In the genomic region with DNA sequence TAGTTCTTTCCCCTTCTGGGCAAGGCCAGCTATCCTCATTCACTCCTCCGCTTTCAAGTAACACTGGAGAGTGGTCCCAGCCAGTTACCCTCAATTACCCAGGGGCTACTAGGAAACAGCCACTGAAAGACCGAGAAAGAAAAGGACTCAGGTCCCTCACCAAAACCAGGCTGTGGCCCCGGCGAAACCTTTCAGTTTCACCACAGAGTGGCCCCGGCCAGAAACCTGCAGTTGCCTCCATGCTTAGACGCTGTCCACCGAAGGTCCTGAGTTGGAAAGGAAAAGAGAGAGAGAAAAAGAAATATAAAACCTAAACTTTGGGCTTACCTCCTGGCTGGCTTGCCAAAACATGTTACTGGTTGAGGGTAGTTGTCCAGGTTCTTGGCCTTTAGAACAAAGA, we compare ENCODE assay signal across 19 cellular contexts. TPM values are rescaled to one million over a fixed set of nuclear protein-coding genes. Genes with fewer than 3 reads are reported as not detected.
DNase-seq lines count a peak whose midpoint lies in the region; ATAC-seq and TF ChIP-seq lines count a peak whose summit lies in the region.
"Had no signal": no experiment of that assay in that cellular context is flagged by ENCODE, and none has a peak within 500 bp of the region (broad histone marks: within the 10 kb centered on the region; RNA-seq: fewer than 3 reads in every experiment).

No MANE protein-coding gene starts in this region.

- peaks cover 10% of the 10 kb centered on the region for H3F3A ChIP-seq in MM.1S (ENCODE audit: insufficient read depth, low read length)

- DNase-seq in BE2C (no peak), MM.1S (peak; percentile 63), T-helper 17 cell (no peak), foreskin keratinocyte (no peak), NCI-H1436 treated with DMSO at 0.1 percent for 48 hours (lab: John Stamatoyannopoulos, UW) (no peak), activated gamma-delta T cell treated with Interleukin-2 at 50 U/mL for 16 hours (no peak)
- no peak for DNase-seq in activated naive CD8-positive, alpha-beta T cell treated with anti-CD3 and anti-CD28 coated beads, Interleukin-2, amount 50 U/mL, for 24 hours
- DNase-seq: ACHN; CD4-positive, alpha-beta T cell; DMS153; DMS79 treated with DMSO at 0.1 percent for 48 hours; GF-D8; GM23248; HCEC 1CT; IMR-90 had no signal

- no peak for TF ChIP-seq CTCF in BE2C (IDR thresholded peaks at IDR 0.05; ENCODE audit: low read depth, low read length)
- no peak for TF ChIP-seq CTCF in MM.1S (IDR thresholded peaks at IDR 0.05; ENCODE audit: low read length)
- no peak for TF ChIP-seq CTCF in foreskin keratinocyte (conservative IDR thresholded peaks at IDR 0.05)

- ATAC-seq in T-helper 17 cell, result no peak
- no peak for ATAC-seq in foreskin keratinocyte
- no peak for ATAC-seq in HG02623 (IDR thresholded peaks at IDR 0.05; ENCODE audit: unreplicated experiment)
- ATAC-seq in activated naive CD8-positive, alpha-beta T cell treated with anti-CD3 and anti-CD28 coated beads, Interleukin-2, amount 50 U/mL, for 24 hours, result no peak
- ATAC-seq: K562 had no signal

- no peaks in the 10 kb centered on the region for H3K79me2 ChIP-seq in MM.1S (ENCODE audit: low read length)

- no peaks in the 10 kb centered on the region for H4K20me1 ChIP-seq in MM.1S (ENCODE audit: insufficient read depth, low read length)

- H3K9me2 ChIP-seq in MM.1S (replicated peaks; ENCODE audit: insufficient read depth, low read length), result no peaks in the 10 kb centered on the region

- H3K36me3 Mint-ChIP-seq in T-helper 17 cell (ENCODE audit: low read depth), result no peaks in the 10 kb centered on the region
- H3K36me3 Mint-ChIP-seq in activated naive CD8-positive, alpha-beta T cell treated with anti-CD3 and anti-CD28 coated beads, Interleukin-2, amount 50 U/mL, for 24 hours (ENCODE audit: low read depth), result no peaks in the 10 kb centered on the region

- H2AFZ ChIP-seq in MM.1S (ENCODE audit: low read length), result no peak overlapping the region
- H2AFZ ChIP-seq: GM23248 had no signal

- peak overlapping the region; percentile 31; the same call in 1 of the 2 replicates for H3K4me2 ChIP-seq in MM.1S (ENCODE audit: low read depth, low read length)

- no peaks in the 10 kb centered on the region for H3K27me3 Mint-ChIP-seq in T-helper 17 cell
- no peaks in the 10 kb centered on the region for H3K27me3 Mint-ChIP-seq in activated naive CD8-positive, alpha-beta T cell treated with anti-CD3 and anti-CD28 coated beads, Interleukin-2, amount 50 U/mL, for 24 hours
- H3K27me3 Mint-ChIP-seq: CD4-positive, alpha-beta T cell had no signal

- no peaks in the 10 kb centered on the region for H3K9me3 ChIP-seq in BE2C
- no peaks in the 10 kb centered on the region for H3K9me3 ChIP-seq in MM.1S (replicated peaks; ENCODE audit: insufficient read depth, low read length)
- H3K9me3 ChIP-seq in T-helper 17 cell (ENCODE audit: control insufficient read depth, low read length, poor library complexity, severe bottlenecking), result no peaks in the 10 kb centered on the region

- H3K4me1 ChIP-seq in BE2C, result no peaks in the 10 kb centered on the region
- peaks cover 6% of the 10 kb centered on the region; the same call in 1 of the 2 replicates for H3K4me1 ChIP-seq in MM.1S (ENCODE audit: low read length)
- H3K4me1 ChIP-seq in foreskin keratinocyte, result peaks cover 37% of the 10 kb centered on the region

- peaks cover 3% of the 10 kb centered on the region for H3K4me1 Mint-ChIP-seq in T-helper 17 cell
- peaks cover 6% of the 10 kb centered on the region for H3K4me1 Mint-ChIP-seq in activated naive CD8-positive, alpha-beta T cell treated with anti-CD3 and anti-CD28 coated beads, Interleukin-2, amount 50 U/mL, for 24 hours

- H3K27ac Mint-ChIP-seq in T-helper 17 cell, result peak overlapping the region; percentile 44
- no peak overlapping the region for H3K27ac Mint-ChIP-seq in activated naive CD8-positive, alpha-beta T cell treated with anti-CD3 and anti-CD28 coated beads, Interleukin-2, amount 50 U/mL, for 24 hours
- H3K27ac Mint-ChIP-seq: CD4-positive, alpha-beta T cell had no signal

- H3K9ac ChIP-seq in MM.1S (ENCODE audit: low read length), result no peak overlapping the region
- H3K9ac ChIP-seq: GM23248 had no signal

- no peak overlapping the region for H3K4me3 Mint-ChIP-seq in T-helper 17 cell
- H3K4me3 Mint-ChIP-seq in activated naive CD8-positive, alpha-beta T cell treated with anti-CD3 and anti-CD28 coated beads, Interleukin-2, amount 50 U/mL, for 24 hours, result no peak overlapping the region
- H3K4me3 Mint-ChIP-seq: CD4-positive, alpha-beta T cell had no signal

- H3K27me3 ChIP-seq in BE2C (peaks cover 5% of the 10 kb centered on the region), MM.1S (replicated peaks; ENCODE audit: insufficient read depth, low read length) (no peaks in the 10 kb centered on the region), foreskin keratinocyte (no peaks in the 10 kb centered on the region)

- 0 out of 2 replicates have a peak overlapping the region, but pooled peaks have one; percentile 21 for H3K4me3 ChIP-seq in BE2C (ENCODE audit: low read depth, low read length)
- H3K4me3 ChIP-seq in MM.1S (ENCODE audit: low read length), result peak overlapping the region; percentile 11; the same call in 1 of the 2 replicates
- H3K4me3 ChIP-seq: GM23248, K562 had no signal

- H3K9me3 Mint-ChIP-seq in activated naive CD8-positive, alpha-beta T cell treated with anti-CD3 and anti-CD28 coated beads, Interleukin-2, amount 50 U/mL, for 24 hours, result peaks cover 3% of the 10 kb centered on the region
- H3K9me3 Mint-ChIP-seq: CD4-positive, alpha-beta T cell had no signal

- H3K36me3 ChIP-seq in BE2C (no peaks in the 10 kb centered on the region), MM.1S (replicated peaks; ENCODE audit: insufficient read depth, low read length) (no peaks in the 10 kb centered on the region)

- H3K27ac ChIP-seq in MM.1S (ENCODE audit: low read length) (peak overlapping the region; percentile 35; the same call in 1 of the 2 replicates), foreskin keratinocyte (peak overlapping the region; percentile 67)
- H3K27ac ChIP-seq: C4-2B, GM23248, HL-60 had no signal

RNA-seq across cellular contexts. Expression of gene AREG, which starts 5.0 kb away (rescaled TPM):
- not detected for polyA plus RNA-seq in BE2C (2012; ENCODE audit: insufficient read depth, insufficient read length, low read depth)
- total RNA-seq in T-helper 17 cell (10 to 100 TPM; 15.0 to 17.3 TPM), foreskin keratinocyte (1,077 and 1,617 TPM in 2 replicates)
- polyA plus RNA-seq in foreskin keratinocyte, result 980 and 1,643 TPM in 2 replicates

Comparison
In these comparisons a context has a peak if more than half of its experiments do, and no peak if none do; other contexts are left out.
1. RNA of gene AREG, which starts 5.0 kb away (total RNA-seq): 1,077 to 1,617 TPM in foreskin keratinocyte; 15.0 to 17.3 TPM in T-helper 17 cell; every median in the first group is over 10 times any median in the second.